In the genomic region with DNA sequence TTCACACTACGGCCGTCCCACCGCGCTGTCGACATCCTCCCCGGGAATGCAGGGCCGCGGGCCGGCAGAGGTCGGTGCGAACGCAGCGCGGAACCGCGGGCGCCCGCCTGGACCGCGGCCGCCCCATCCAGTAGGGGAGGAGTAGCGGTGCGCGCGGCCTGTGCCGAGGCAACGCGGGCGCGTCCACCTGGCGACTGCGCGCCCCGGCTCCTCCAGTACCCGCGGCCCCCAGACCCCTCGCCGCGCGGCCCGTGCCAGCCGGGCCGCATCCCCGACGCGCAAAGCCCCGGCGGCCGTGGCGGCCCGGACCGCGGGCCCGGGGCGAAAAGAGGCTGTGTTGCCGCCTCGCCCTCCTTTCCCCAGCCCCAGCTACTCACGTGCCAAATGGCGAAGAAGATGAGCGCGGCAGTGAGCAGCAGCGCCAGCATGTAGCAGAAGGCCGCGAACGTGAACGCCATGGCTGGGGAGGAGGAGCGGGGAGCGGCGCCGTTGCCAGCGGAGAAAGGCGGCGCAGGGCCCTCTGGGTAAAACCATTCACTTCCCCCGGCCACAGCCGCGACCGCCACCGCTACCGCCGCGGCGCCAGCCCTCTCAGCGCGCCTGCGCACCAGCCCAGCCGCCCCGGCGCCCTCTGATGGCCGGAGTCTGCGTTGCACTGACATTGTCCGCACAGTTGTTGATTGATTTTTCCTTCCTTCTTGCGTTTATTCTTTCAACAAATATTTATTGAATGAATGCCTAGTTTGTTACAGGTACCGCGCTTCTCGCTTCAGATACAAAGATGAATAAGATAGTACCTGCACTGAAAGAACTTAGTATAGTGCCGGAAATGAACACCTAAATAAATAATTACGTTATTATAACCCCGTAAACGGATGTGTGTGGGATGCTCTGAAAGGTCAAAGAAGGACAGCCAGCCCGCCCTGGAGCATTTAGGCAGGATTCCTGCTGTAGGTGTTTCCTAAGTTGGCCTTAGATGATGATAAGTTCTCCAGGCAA, we compare ENCODE assay signal across 1 cellular context.
TF ChIP-seq lines count a peak whose summit lies in the region.

A gene (minus strand): TSS at position 505 of the 999 bp plus-strand sequence. CDS start 47 bp downstream, at position 458.

TF ChIP-seq in HepG2, 621 proteins besides CTCF, POLR2A, EP300 and RAD21 (continued from another document and continues in another):
- no peak for TF ChIP-seq JARID2 (CRISPR knock-in tag; IDR thresholded peaks at IDR 0.05; ENCODE audit: insufficient replicate concordance)
- peak; percentile 67; the same call in 1 of the 2 replicates for TF ChIP-seq KDM5B (CRISPR knock-in tag; IDR thresholded peaks at IDR 0.05; ENCODE audit: borderline replicate concordance)
- TF ChIP-seq, protein P1, sequence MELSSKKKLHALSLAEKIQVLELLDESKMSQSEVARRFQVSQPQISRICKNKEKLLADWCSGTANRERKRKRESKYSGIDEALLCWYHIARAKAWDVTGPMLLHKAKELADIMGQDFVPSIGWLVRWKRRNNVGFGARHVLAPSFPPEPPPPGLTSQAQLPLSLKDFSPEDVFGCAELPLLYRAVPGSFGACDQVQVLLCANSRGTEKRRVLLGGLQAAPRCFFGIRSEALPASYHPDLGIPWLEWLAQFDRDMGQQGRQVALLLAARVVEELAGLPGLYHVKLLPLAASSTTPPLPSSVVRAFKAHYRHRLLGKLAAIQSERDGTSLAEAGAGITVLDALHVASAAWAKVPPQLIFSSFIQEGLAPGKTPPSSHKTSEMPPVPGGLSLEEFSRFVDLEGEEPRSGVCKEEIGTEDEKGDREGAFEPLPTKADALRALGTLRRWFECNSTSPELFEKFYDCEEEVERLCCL (CRISPR knock-in tag; IDR thresholded peaks at IDR 0.05; ENCODE audit: borderline replicate concordance): no peak
- no peak for TF ChIP-seq ZNF841 (CRISPR knock-in tag; IDR thresholded peaks at IDR 0.05; ENCODE audit: borderline replicate concordance)
- peak; percentile 84 for TF ChIP-seq KMT2A (CRISPR knock-in tag; IDR thresholded peaks at IDR 0.05)
- 0 out of 2 replicates have a peak, but pooled peaks have one; percentile 53 for TF ChIP-seq ZNF547 (CRISPR knock-in tag; IDR thresholded peaks at IDR 0.05)
- no peak for TF ChIP-seq SIN3B (IDR thresholded peaks at IDR 0.05; ENCODE audit: low read length)
- TF ChIP-seq HOXA3 (CRISPR knock-in tag; IDR thresholded peaks at IDR 0.05): peak; percentile 79
- TF ChIP-seq, protein P2, sequence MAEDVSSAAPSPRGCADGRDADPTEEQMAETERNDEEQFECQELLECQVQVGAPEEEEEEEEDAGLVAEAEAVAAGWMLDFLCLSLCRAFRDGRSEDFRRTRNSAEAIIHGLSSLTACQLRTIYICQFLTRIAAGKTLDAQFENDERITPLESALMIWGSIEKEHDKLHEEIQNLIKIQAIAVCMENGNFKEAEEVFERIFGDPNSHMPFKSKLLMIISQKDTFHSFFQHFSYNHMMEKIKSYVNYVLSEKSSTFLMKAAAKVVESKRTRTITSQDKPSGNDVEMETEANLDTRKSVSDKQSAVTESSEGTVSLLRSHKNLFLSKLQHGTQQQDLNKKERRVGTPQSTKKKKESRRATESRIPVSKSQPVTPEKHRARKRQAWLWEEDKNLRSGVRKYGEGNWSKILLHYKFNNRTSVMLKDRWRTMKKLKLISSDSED (CRISPR knock-in tag; IDR thresholded peaks at IDR 0.05): 0 out of 2 replicates have a peak, but pooled peaks have one; percentile 80
- TF ChIP-seq ESRRA (CRISPR knock-in tag; IDR thresholded peaks at IDR 0.05; ENCODE audit: low read depth): peak; percentile 25
- TF ChIP-seq, protein P3, sequence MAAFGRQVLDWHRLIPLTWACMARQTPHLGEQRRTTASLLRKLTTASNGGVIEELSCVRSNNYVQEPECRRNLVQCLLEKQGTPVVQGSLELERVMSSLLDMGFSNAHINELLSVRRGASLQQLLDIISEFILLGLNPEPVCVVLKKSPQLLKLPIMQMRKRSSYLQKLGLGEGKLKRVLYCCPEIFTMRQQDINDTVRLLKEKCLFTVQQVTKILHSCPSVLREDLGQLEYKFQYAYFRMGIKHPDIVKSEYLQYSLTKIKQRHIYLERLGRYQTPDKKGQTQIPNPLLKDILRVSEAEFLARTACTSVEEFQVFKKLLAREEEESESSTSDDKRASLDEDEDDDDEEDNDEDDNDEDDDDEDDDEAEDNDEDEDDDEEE (CRISPR knock-in tag; IDR thresholded peaks at IDR 0.05): no peak
- no peak for TF ChIP-seq U2AF2 (IDR thresholded peaks at IDR 0.05; ENCODE audit: low read depth, low read length)
- TF ChIP-seq, protein P4, sequence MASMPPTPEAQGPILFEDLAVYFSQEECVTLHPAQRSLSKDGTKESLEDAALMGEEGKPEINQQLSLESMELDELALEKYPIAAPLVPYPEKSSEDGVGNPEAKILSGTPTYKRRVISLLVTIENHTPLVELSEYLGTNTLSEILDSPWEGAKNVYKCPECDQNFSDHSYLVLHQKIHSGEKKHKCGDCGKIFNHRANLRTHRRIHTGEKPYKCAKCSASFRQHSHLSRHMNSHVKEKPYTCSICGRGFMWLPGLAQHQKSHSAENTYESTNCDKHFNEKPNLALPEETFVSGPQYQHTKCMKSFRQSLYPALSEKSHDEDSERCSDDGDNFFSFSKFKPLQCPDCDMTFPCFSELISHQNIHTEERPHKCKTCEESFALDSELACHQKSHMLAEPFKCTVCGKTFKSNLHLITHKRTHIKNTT (CRISPR knock-in tag; IDR thresholded peaks at IDR 0.05): no peak
- TF ChIP-seq ZC3H4 (CRISPR knock-in tag; IDR thresholded peaks at IDR 0.05; ENCODE audit: borderline replicate concordance): 0 out of 2 replicates have a peak, but pooled peaks have one; percentile 52
- peak; percentile 87 for TF ChIP-seq ZNF225 (CRISPR knock-in tag; IDR thresholded peaks at IDR 0.05)
- TF ChIP-seq REPIN1 (CRISPR knock-in tag; IDR thresholded peaks at IDR 0.05; ENCODE audit: borderline replicate concordance, low read depth): no peak
- no peak for TF ChIP-seq ZNF282 (IDR thresholded peaks at IDR 0.05; ENCODE audit: partially characterized antibody)
- TF ChIP-seq CBX5 (CRISPR knock-in tag; IDR thresholded peaks at IDR 0.05; ENCODE audit: borderline replicate concordance): peak; percentile 38; the same call in 1 of the 2 replicates
- peak; percentile 75; the same call in 1 of the 2 replicates for TF ChIP-seq ZNF589 (CRISPR knock-in tag; conservative IDR thresholded peaks at IDR 0.05)
- TF ChIP-seq, protein P5, sequence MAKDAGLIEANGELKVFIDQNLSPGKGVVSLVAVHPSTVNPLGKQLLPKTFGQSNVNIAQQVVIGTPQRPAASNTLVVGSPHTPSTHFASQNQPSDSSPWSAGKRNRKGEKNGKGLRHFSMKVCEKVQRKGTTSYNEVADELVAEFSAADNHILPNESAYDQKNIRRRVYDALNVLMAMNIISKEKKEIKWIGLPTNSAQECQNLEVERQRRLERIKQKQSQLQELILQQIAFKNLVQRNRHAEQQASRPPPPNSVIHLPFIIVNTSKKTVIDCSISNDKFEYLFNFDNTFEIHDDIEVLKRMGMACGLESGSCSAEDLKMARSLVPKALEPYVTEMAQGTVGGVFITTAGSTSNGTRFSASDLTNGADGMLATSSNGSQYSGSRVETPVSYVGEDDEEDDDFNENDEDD (CRISPR knock-in tag; IDR thresholded peaks at IDR 0.05; ENCODE audit: borderline replicate concordance): peak; percentile 59; the same call in 1 of the 2 replicates
- TF ChIP-seq SIX4 (CRISPR knock-in tag; IDR thresholded peaks at IDR 0.05): no peak
- TF ChIP-seq, protein P6, sequence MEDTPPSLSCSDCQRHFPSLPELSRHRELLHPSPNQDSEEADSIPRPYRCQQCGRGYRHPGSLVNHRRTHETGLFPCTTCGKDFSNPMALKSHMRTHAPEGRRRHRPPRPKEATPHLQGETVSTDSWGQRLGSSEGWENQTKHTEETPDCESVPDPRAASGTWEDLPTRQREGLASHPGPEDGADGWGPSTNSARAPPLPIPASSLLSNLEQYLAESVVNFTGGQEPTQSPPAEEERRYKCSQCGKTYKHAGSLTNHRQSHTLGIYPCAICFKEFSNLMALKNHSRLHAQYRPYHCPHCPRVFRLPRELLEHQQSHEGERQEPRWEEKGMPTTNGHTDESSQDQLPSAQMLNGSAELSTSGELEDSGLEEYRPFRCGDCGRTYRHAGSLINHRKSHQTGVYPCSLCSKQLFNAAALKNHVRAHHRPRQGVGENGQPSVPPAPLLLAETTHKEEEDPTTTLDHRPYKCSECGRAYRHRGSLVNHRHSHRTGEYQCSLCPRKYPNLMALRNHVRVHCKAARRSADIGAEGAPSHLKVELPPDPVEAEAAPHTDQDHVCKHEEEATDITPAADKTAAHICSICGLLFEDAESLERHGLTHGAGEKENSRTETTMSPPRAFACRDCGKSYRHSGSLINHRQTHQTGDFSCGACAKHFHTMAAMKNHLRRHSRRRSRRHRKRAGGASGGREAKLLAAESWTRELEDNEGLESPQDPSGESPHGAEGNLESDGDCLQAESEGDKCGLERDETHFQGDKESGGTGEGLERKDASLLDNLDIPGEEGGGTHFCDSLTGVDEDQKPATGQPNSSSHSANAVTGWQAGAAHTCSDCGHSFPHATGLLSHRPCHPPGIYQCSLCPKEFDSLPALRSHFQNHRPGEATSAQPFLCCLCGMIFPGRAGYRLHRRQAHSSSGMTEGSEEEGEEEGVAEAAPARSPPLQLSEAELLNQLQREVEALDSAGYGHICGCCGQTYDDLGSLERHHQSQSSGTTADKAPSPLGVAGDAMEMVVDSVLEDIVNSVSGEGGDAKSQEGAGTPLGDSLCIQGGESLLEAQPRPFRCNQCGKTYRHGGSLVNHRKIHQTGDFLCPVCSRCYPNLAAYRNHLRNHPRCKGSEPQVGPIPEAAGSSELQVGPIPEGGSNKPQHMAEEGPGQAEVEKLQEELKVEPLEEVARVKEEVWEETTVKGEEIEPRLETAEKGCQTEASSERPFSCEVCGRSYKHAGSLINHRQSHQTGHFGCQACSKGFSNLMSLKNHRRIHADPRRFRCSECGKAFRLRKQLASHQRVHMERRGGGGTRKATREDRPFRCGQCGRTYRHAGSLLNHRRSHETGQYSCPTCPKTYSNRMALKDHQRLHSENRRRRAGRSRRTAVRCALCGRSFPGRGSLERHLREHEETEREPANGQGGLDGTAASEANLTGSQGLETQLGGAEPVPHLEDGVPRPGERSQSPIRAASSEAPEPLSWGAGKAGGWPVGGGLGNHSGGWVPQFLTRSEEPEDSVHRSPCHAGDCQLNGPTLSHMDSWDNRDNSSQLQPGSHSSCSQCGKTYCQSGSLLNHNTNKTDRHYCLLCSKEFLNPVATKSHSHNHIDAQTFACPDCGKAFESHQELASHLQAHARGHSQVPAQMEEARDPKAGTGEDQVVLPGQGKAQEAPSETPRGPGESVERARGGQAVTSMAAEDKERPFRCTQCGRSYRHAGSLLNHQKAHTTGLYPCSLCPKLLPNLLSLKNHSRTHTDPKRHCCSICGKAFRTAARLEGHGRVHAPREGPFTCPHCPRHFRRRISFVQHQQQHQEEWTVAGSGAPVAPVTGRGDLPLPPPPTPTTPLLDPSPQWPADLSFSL (CRISPR knock-in tag; IDR thresholded peaks at IDR 0.05): no peak
- no peak for TF ChIP-seq RBM39 (IDR thresholded peaks at IDR 0.05; ENCODE audit: low read depth, low read length, poor library complexity, severe bottlenecking)
- TF ChIP-seq, protein P7, sequence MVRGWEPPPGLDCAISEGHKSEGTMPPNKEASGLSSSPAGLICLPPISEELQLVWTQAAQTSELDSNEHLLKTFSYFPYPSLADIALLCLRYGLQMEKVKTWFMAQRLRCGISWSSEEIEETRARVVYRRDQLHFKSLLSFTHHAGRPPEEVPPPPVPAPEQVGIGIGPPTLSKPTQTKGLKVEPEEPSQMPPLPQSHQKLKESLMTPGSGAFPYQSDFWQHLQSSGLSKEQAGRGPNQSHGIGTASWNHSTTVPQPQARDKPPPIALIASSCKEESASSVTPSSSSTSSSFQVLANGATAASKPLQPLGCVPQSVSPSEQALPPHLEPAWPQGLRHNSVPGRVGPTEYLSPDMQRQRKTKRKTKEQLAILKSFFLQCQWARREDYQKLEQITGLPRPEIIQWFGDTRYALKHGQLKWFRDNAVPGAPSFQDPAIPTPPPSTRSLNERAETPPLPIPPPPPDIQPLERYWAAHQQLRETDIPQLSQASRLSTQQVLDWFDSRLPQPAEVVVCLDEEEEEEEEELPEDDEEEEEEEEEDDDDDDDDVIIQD (CRISPR knock-in tag; IDR thresholded peaks at IDR 0.05; ENCODE audit: low read depth): peak; percentile 11; the same call in 1 of the 2 replicates
- peak; percentile 8; the same call in 1 of the 2 replicates for TF ChIP-seq KDM5A (IDR thresholded peaks at IDR 0.05; ENCODE audit: borderline replicate concordance, low read length)
- TF ChIP-seq SOX5 (CRISPR knock-in tag; IDR thresholded peaks at IDR 0.05; ENCODE audit: borderline replicate concordance): peak; percentile 58; the same call in 1 of the 2 replicates
- no peak for TF ChIP-seq ZNF260 (CRISPR knock-in tag; IDR thresholded peaks at IDR 0.05; ENCODE audit: borderline replicate concordance, low read depth)
- TF ChIP-seq TRIM24 (CRISPR knock-in tag; IDR thresholded peaks at IDR 0.05): no peak
- TF ChIP-seq ZNF879 (CRISPR knock-in tag; IDR thresholded peaks at IDR 0.05): no peak
- no peak; the same call in 1 of the 2 replicates for TF ChIP-seq ZNF501 (CRISPR knock-in tag; IDR thresholded peaks at IDR 0.05)
- TF ChIP-seq AGO2 (optimal IDR thresholded peaks at IDR 0.05; ENCODE audit: low read depth, low read length): peak; percentile 84
- TF ChIP-seq CBFB (CRISPR knock-in tag; IDR thresholded peaks at IDR 0.05): peak; percentile 80; the same call in 1 of the 2 replicates
- TF ChIP-seq, protein P8, sequence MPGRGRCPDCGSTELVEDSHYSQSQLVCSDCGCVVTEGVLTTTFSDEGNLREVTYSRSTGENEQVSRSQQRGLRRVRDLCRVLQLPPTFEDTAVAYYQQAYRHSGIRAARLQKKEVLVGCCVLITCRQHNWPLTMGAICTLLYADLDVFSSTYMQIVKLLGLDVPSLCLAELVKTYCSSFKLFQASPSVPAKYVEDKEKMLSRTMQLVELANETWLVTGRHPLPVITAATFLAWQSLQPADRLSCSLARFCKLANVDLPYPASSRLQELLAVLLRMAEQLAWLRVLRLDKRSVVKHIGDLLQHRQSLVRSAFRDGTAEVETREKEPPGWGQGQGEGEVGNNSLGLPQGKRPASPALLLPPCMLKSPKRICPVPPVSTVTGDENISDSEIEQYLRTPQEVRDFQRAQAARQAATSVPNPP (CRISPR knock-in tag; IDR thresholded peaks at IDR 0.05): no peak
- no peak for TF ChIP-seq ZNF562 (CRISPR knock-in tag; IDR thresholded peaks at IDR 0.05; ENCODE audit: borderline replicate concordance)
- TF ChIP-seq HNF4A (CRISPR knock-in tag; IDR thresholded peaks at IDR 0.05): no peak; the same call in 1 of the 2 replicates
- TF ChIP-seq SMAD1 (CRISPR knock-in tag; IDR thresholded peaks at IDR 0.05; ENCODE audit: borderline replicate concordance, low read depth): 0 out of 2 replicates have a peak, but pooled peaks have one; percentile 51
- TF ChIP-seq, protein P9, sequence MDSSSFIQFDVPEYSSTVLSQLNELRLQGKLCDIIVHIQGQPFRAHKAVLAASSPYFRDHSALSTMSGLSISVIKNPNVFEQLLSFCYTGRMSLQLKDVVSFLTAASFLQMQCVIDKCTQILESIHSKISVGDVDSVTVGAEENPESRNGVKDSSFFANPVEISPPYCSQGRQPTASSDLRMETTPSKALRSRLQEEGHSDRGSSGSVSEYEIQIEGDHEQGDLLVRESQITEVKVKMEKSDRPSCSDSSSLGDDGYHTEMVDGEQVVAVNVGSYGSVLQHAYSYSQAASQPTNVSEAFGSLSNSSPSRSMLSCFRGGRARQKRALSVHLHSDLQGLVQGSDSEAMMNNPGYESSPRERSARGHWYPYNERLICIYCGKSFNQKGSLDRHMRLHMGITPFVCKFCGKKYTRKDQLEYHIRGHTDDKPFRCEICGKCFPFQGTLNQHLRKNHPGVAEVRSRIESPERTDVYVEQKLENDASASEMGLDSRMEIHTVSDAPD (CRISPR knock-in tag; IDR thresholded peaks at IDR 0.05): no peak
- peak; percentile 72; the same call in 1 of the 2 replicates for TF ChIP-seq ZNF441 (CRISPR knock-in tag; IDR thresholded peaks at IDR 0.05; ENCODE audit: borderline replicate concordance)
- peak; percentile 8; the same call in 1 of the 2 replicates for TF ChIP-seq SOX13 (IDR thresholded peaks at IDR 0.05)
- peak in 1 of 2 experiments; percentile 47; a peak in 1 of 4 replicates for TF ChIP-seq SOX13 (CRISPR knock-in tag; conservative IDR thresholded peaks at IDR 0.05 in 1 of 2, IDR thresholded peaks at IDR 0.05 in 1 of 2)
- TF ChIP-seq GATA4 (IDR thresholded peaks at IDR 0.05; ENCODE audit: borderline replicate concordance, low read depth): no peak; the same call in 1 of the 2 replicates
